ENCODE assay signal across 8 cellular contexts in genomic region chr1:58782308-58783089, GRCh38. TPM values are rescaled to one million over a fixed set of nuclear protein-coding genes. Genes with fewer than 3 reads are reported as not detected.
DNase-seq lines count a peak whose midpoint lies in the region; ATAC-seq, FAIRE-seq and TF ChIP-seq lines count a peak whose summit lies in the region.

No MANE protein-coding gene starts in this region.

- peak overlapping the region; percentile 99 for H3K9ac ChIP-seq in SK-N-MC (ENCODE audit: insufficient read length)

- DNase-seq in GM06990 (ENCODE audit: extremely low read depth, insufficient read length) (peak; percentile 85), HT1080 (ENCODE audit: low read depth) (peak; percentile 36), SK-N-MC (ENCODE audit: low read depth, low spot score) (no peak), adrenal gland (peak; percentile 59 to 80 (median 67)), left ventricle myocardium superior (peak; percentile 75), psoas muscle (peak; percentile 64 to 78), urothelium cell line (ENCODE audit: low spot score) (peak; percentile 21)

- H3K4me3 ChIP-seq in GM06990 (replicated peaks; ENCODE audit: low read depth, low read length) = peak overlapping the region; percentile 73
- peak overlapping the region; percentile 97 for H3K4me3 ChIP-seq in SK-N-MC
- peak overlapping the region; percentile 62 to 84 (median 78) for H3K4me3 ChIP-seq in adrenal gland
- H3K4me3 ChIP-seq in psoas muscle = peak overlapping the region; percentile 99

- ATAC-seq in left ventricle myocardium superior (no peak), psoas muscle (no peak), HG02610 (IDR thresholded peaks at IDR 0.05; ENCODE audit: unreplicated experiment) (no peak)

- peaks cover 12 to 36% of the 10 kb centered on the region in 2 donors for H3K4me1 ChIP-seq in adrenal gland (replicated peaks in 1 of 2)
- peaks cover 19% of the 10 kb centered on the region for H3K4me1 ChIP-seq in psoas muscle

- intact Hi-C loops in adrenal gland (cut with DNase I) (loop anchor here in 1 of 2 donors (10.0 kb wide), 1 partner anchor 372 kb away; no protein-coding TSS in a partner anchor), left ventricle myocardium superior (cut with micrococcal nuclease) (loop anchor here (10.0 kb wide), 2 partner anchors 282 to 362 kb away; no protein-coding TSS in a partner anchor), psoas muscle (cut with DNase I) (loop anchor here (5.0 kb wide), 6 partner anchors 120 to 925 kb away; partner anchors contain the start of gene FGGY (in 1 of the 2))

- H3K27ac ChIP-seq in SK-N-MC = no peak overlapping the region
- H3K27ac ChIP-seq in adrenal gland = peak overlapping the region; percentile 99 to 100 (median 99)
- H3K27ac ChIP-seq in psoas muscle = peak overlapping the region; percentile 100

- no peaks in the 10 kb centered on the region for H3K9me3 ChIP-seq in SK-N-MC (ENCODE audit: low read depth, low read length)
- H3K9me3 ChIP-seq in adrenal gland (replicated peaks in 1 of 3) = no peaks in the 10 kb centered on the region
- H3K9me3 ChIP-seq in psoas muscle = no peaks in the 10 kb centered on the region

- TF ChIP-seq CTCF in GM06990 (IDR thresholded peaks at IDR 0.05; ENCODE audit: insufficient read depth, low read length, poor library complexity, severe bottlenecking) (peak; percentile 44), adrenal gland (IDR thresholded peaks at IDR 0.05) (peak in 1 of 6 experiments; percentile 22), psoas muscle (IDR thresholded peaks at IDR 0.05) (peak; percentile 4)

- H3K36me3 ChIP-seq in GM06990 (ENCODE audit: control insufficient read depth, insufficient read depth, low read length) (no peaks in the 10 kb centered on the region), SK-N-MC (ENCODE audit: insufficient read depth, low read length) (peaks cover 7% of the 10 kb centered on the region; the same call in 1 of the 2 replicates), adrenal gland (replicated peaks in 1 of 2) (peaks cover 0 to 7% of the 10 kb centered on the region in 2 donors), psoas muscle (ENCODE audit: insufficient read depth in 1 of 2, low read depth in 1 of 2) (peaks cover 0 to 19% of the 10 kb centered on the region in 2 donors)

- peak in 1 of 2 donors; percentile 45 for TF ChIP-seq POLR2A in adrenal gland (IDR thresholded peaks at IDR 0.05)

- H3K27me3 ChIP-seq in GM06990 (replicated peaks; ENCODE audit: control insufficient read depth, insufficient read depth, low read length) (no peaks in the 10 kb centered on the region), adrenal gland (no peaks in the 10 kb centered on the region), psoas muscle (ENCODE audit: insufficient read depth in 3 of 3, low read length in 2 of 3) (no peaks in the 10 kb centered on the region)

- 0 to 2% (median 1%) methylated on average over 11 to 72 of the region's 72 CpGs for WGBS in adrenal gland, 4 donors
- 0 to 1% (median 0%) methylated on average over 39 to 72 of the region's 72 CpGs for WGBS in psoas muscle, 3 donors

- FAIRE-seq in urothelium cell line (lab: Jason Lieb, UNC) = no peak

RNA-seq across cellular contexts. Expression of gene JUN, which starts 1.3 kb away (rescaled TPM):
- 112 and 132 TPM in 2 replicates for total RNA-seq in HT1080 (2014; rRNA removed; shearing (Covaris generic))
- 96.8 and 99.6 TPM in 2 replicates for polyA plus RNA-seq in HT1080 (2015; cell fraction: cytosol; rRNA removed)
- 173 and 201 TPM in 2 replicates for polyA plus RNA-seq in HT1080 (2015; cell fraction: nucleus; rRNA removed)
- total RNA-seq in adrenal gland (100 to 1,000 TPM in 1 of 8 donors, 10 to 100 TPM in 7; 37.8 to 250 (median 74.2) TPM), left ventricle myocardium superior (54.6 TPM), psoas muscle (100 to 1,000 TPM in 3 of 4 donors, 10 to 100 TPM in 1; 93.8 to 213 (median 164) TPM)
- polyA plus RNA-seq in adrenal gland (10 to 100 TPM; 35.9 to 54.9 (median 43.1) TPM), psoas muscle (100 to 1,000 TPM in 1 of 3 donors, 10 to 100 TPM in 2; 40.1 to 137 (median 60.0) TPM)
